Comparison of ENCODE assay signal across 28 cellular contexts in genomic region chr3:194329566-194329965, GRCh38. TPM values are rescaled to one million over a fixed set of nuclear protein-coding genes. Genes with fewer than 3 reads are reported as not detected.
A peak's percentile ranks its signal among the peaks of the same experiment; 100 is the strongest.
DNase-seq lines count a peak whose midpoint lies in the region; ATAC-seq, FAIRE-seq and TF ChIP-seq lines count a peak whose summit lies in the region.
"Had no signal": no experiment of that assay in that cellular context is flagged by ENCODE, and none has a peak within 500 bp of the region (broad histone marks: within the 10 kb centered on the region; RNA-seq: fewer than 3 reads in every experiment).

No MANE protein-coding gene starts in this region.

- 92% methylated on average over 2 of the region's 9 CpGs; no CpG with 5 or more reads in 1 of the 2 experiments for WGBS in IMR-90 (ENCODE audit: extremely low coverage in 2 of 2, insufficient read length in 1 of 2), 2 experiments
- WGBS in small intestine, 3 donors, result 27 to 64% (median 39%) methylated on average over 9 of the region's 9 CpGs

- no peak overlapping the region for H4K91ac ChIP-seq in IMR-90 (ENCODE audit: insufficient read depth, low read depth, low read length)

- no peaks in the 10 kb centered on the region for H3K36me3 ChIP-seq in IMR-90 (ENCODE audit: control insufficient read depth, insufficient read depth, low read length)
- no peaks in the 10 kb centered on the region for H3K36me3 ChIP-seq in small intestine (ENCODE audit: control insufficient read depth in 2 of 2, insufficient read depth in 2 of 2, low read length in 2 of 2)

- no peak overlapping the region for H2BK120ac ChIP-seq in IMR-90 (ENCODE audit: low read depth, low read length)

- peak overlapping the region; percentile 44 for H2AFZ ChIP-seq in IMR-90 (replicated peaks; ENCODE audit: low read length, poor library complexity)
- H2AFZ ChIP-seq: GM23338 had no signal

- no peak overlapping the region for H2BK15ac ChIP-seq in IMR-90 (ENCODE audit: low read depth, low read length)

- peaks cover 3% of the 10 kb centered on the region; the same call in 1 of the 2 replicates for H4K20me1 ChIP-seq in IMR-90 (ENCODE audit: insufficient read depth, low read length)

- intact Hi-C loops in IMR-90 (cut with micrococcal nuclease), result no loop called here

- no TSS peak for BruUV-seq in IMR-90 (replicated peaks; lab: Mats Ljungman, UMichigan)

- no peak overlapping the region for H4K5ac ChIP-seq in IMR-90 (ENCODE audit: low read depth, low read length)

- FAIRE-seq in small intestine (lab: Jason Lieb, UNC), result no peak

- ATAC-seq in IMR-90 (ENCODE audit: low read depth), result no peak
- ATAC-seq in GM18517 (IDR thresholded peaks at IDR 0.05; ENCODE audit: unreplicated experiment), result no peak
- ATAC-seq: GM23338, PC-3 had no signal

- peaks cover 0 to 8% of the 10 kb centered on the region in 2 experiments; a peak in 1 of 4 replicates for H3K79me1 ChIP-seq in IMR-90 (ENCODE audit: low read depth in 1 of 2, low read length in 2 of 2)

- H2AK9ac ChIP-seq in IMR-90 (replicated peaks; ENCODE audit: low read depth, low read length, poor library complexity), result no peak overlapping the region

- H2AK5ac ChIP-seq in IMR-90 (ENCODE audit: low read depth, low read length), result peak overlapping the region; percentile 11; the same call in 1 of the 2 replicates

- H3K56ac ChIP-seq in IMR-90 (ENCODE audit: extremely low read depth, insufficient read depth, low read length), result no peak overlapping the region

- CTCF ChIA-PET in IMR-90 (lab: Yijun Ruan, JAX), result interaction anchor here (1.0 kb wide), 1 partner anchor 14 kb away, joined by 3 read pairs; no protein-coding TSS in a partner anchor
- CTCF ChIA-PET in RWPE1 (lab: Yijun Ruan, JAX), result interaction anchor here (1.5 kb wide), 1 partner anchor 14 kb away, joined by 6 read pairs; no protein-coding TSS in a partner anchor

- dilution Hi-C loops in IMR-90 (cut with HindIII; ENCODE audit: low sequenced_read_pairs, unreplicated experiment), result no loop called here

- TF ChIP-seq CTCF in IMR-90 (conservative IDR thresholded peaks at IDR 0.05; ENCODE audit: low read depth, low read length) (no peak), RWPE1 (conservative IDR thresholded peaks at IDR 0.05; ENCODE audit: low read depth) (no peak)

- H3K27ac ChIP-seq in IMR-90 (ENCODE audit: insufficient read depth, low read length) (no peak overlapping the region), RWPE1 (peak overlapping the region; percentile 92), small intestine (ENCODE audit: low read depth in 1 of 2, low read length in 1 of 2) (no peak overlapping the region)
- H3K27ac ChIP-seq: KMS-11 had no signal

- in situ Hi-C loops in IMR-90 (cut with MboI; ENCODE audit: low sequenced_read_pairs), result loop anchor here (25.0 kb wide), 1 partner anchor 533 kb away; no protein-coding TSS in a partner anchor

- H3K4ac ChIP-seq in IMR-90 (ENCODE audit: low read depth, low read length), result no peak overlapping the region

- H2BK5ac ChIP-seq in IMR-90 (ENCODE audit: low read depth, low read length, poor library complexity, severe bottlenecking), result no peak overlapping the region

- H3K27me3 ChIP-seq in IMR-90 (ENCODE audit: control insufficient read depth, insufficient read depth, low read length) (no peaks in the 10 kb centered on the region), small intestine (ENCODE audit: control insufficient read depth in 2 of 2, insufficient read depth in 2 of 2, low read length in 2 of 2) (peaks cover 0 to 4% of the 10 kb centered on the region in 2 donors)

- H2BK20ac ChIP-seq in IMR-90 (ENCODE audit: low read depth, low read length), result no peak overlapping the region

- H3K4me3 ChIP-seq in IMR-90 (ENCODE audit: insufficient read depth, low read depth, low read length) (no peak overlapping the region), small intestine (ENCODE audit: low read depth in 1 of 2, low read length in 2 of 2) (no peak overlapping the region)
- H3K4me3 ChIP-seq: GM23338 had no signal

- no peak for DNase-seq in IMR-90
- DNase-seq in RWPE1 (ENCODE audit: low spot score), result no peak
- DNase-seq in myocyte (ENCODE audit: low read depth), result peak; percentile 88
- DNase-seq in small intestine, result peak; percentile 32
- no peak for DNase-seq in NCI-H526 (lab: John Stamatoyannopoulos, UW)
- no peak for DNase-seq in NCI-H526 treated with DMSO at 0.1 percent for 48 hours (lab: John Stamatoyannopoulos, UW)
- DNase-seq: C1 segment of cervical spinal cord; CD4-positive, alpha-beta memory T cell; COR-L47; DMS53; HCEC 1CT; NCI-H1092 treated with DMSO at 0.1 percent for 48 hours; NCI-H1436; NCI-H187 treated with DMSO at 0.1 percent for 48 hours; NCI-H2171 treated with DMSO at 0.1 percent for 48 hours; NCI-H345; NCI-H510A treated with DMSO at 0.1 percent for 48 hours; NCI-H774; PC-3; SIG-M5; SK-N-SH had no signal

- H3K9me3 ChIP-seq in IMR-90 (ENCODE audit: control insufficient read depth, insufficient read depth, low read length) (no peaks in the 10 kb centered on the region), small intestine (ENCODE audit: control insufficient read depth, low read depth) (no peaks in the 10 kb centered on the region)
- H3K9me3 ChIP-seq: SK-N-SH had no signal

- H3K4me1 ChIP-seq in IMR-90 (ENCODE audit: control insufficient read depth, insufficient read depth, low read length) (peaks cover 10% of the 10 kb centered on the region), small intestine (ENCODE audit: control insufficient read depth in 2 of 2, insufficient read depth in 1 of 2, low read depth in 1 of 2, low read length in 1 of 2) (no peaks in the 10 kb centered on the region)

- H3K9me1 ChIP-seq in IMR-90 (ENCODE audit: insufficient read depth, low read length), result peaks cover 24% of the 10 kb centered on the region

- H3K18ac ChIP-seq in IMR-90 (ENCODE audit: low read depth, low read length), result no peak overlapping the region

- H3K9ac ChIP-seq in IMR-90 (ENCODE audit: low read depth, low read length), result no peak overlapping the region
- H3K9ac ChIP-seq: KMS-11, SK-N-SH had no signal

- POLR2A ChIA-PET in IMR-90 (lab: Charles Lee; ENCODE audit: unreplicated experiment), result no interaction called here
- POLR2A ChIA-PET in RWPE1 (lab: Yijun Ruan, JAX; ENCODE audit: low non-redundant PET), result no interaction called here

- no peak for TF ChIP-seq RAD21 in IMR-90 (IDR thresholded peaks at IDR 0.05; ENCODE audit: low read length)

- no peak overlapping the region for H3K14ac ChIP-seq in IMR-90 (replicated peaks; ENCODE audit: low read depth, low read length)

- no peak overlapping the region for H3K4me2 ChIP-seq in IMR-90 (ENCODE audit: low read depth, low read length)
- H3K4me2 ChIP-seq: GM23338, KMS-11, SK-N-SH had no signal

- no peak overlapping the region for H4K8ac ChIP-seq in IMR-90 (ENCODE audit: low read depth in 2 of 2, low read length in 2 of 2)

- H3K23ac ChIP-seq in IMR-90 (ENCODE audit: low read depth, low read length), result no peak overlapping the region

- no peak for TF ChIP-seq POLR2A in IMR-90 (IDR thresholded peaks at IDR 0.05; ENCODE audit: low read depth, low read length)

TF ChIP-seq in IMR-90, 13 proteins besides CTCF, POLR2A, EP300 and RAD21:
- TF ChIP-seq RFX5 (IDR thresholded peaks at IDR 0.05; ENCODE audit: low read depth, low read length) (no peak), MAFK (IDR thresholded peaks at IDR 0.05; ENCODE audit: low read depth, low read length) (no peak), FOS (IDR thresholded peaks at IDR 0.05; ENCODE audit: low read depth, low read length) (no peak), CHD1 (IDR thresholded peaks at IDR 0.05; ENCODE audit: low read depth, low read length) (no peak), MXI1 (IDR thresholded peaks at IDR 0.05; ENCODE audit: borderline replicate concordance, low read depth, low read length) (no peak), MAZ (IDR thresholded peaks at IDR 0.05; ENCODE audit: borderline replicate concordance, low read depth, low read length) (no peak), SMC3 (IDR thresholded peaks at IDR 0.05; ENCODE audit: low read depth, low read length) (no peak), RCOR1 (IDR thresholded peaks at IDR 0.05; ENCODE audit: insufficient replicate concordance, low read length) (no peak), CEBPB (IDR thresholded peaks at IDR 0.05; ENCODE audit: low read depth, low read length) (no peak), BHLHE40 (IDR thresholded peaks at IDR 0.05; ENCODE audit: low read depth, low read length) (no peak), NFE2L2 (IDR thresholded peaks at IDR 0.05; ENCODE audit: low read depth, low read length) (no peak)
- TF ChIP-seq, protein P1, sequence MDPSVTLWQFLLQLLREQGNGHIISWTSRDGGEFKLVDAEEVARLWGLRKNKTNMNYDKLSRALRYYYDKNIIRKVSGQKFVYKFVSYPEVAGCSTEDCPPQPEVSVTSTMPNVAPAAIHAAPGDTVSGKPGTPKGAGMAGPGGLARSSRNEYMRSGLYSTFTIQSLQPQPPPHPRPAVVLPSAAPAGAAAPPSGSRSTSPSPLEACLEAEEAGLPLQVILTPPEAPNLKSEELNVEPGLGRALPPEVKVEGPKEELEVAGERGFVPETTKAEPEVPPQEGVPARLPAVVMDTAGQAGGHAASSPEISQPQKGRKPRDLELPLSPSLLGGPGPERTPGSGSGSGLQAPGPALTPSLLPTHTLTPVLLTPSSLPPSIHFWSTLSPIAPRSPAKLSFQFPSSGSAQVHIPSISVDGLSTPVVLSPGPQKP (IDR thresholded peaks at IDR 0.05; ENCODE audit: borderline replicate concordance, low read depth, low read length), result no peak
- TF ChIP-seq, protein P2, sequence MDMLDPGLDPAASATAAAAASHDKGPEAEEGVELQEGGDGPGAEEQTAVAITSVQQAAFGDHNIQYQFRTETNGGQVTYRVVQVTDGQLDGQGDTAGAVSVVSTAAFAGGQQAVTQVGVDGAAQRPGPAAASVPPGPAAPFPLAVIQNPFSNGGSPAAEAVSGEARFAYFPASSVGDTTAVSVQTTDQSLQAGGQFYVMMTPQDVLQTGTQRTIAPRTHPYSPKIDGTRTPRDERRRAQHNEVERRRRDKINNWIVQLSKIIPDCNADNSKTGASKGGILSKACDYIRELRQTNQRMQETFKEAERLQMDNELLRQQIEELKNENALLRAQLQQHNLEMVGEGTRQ (IDR thresholded peaks at IDR 0.05; ENCODE audit: low read depth, low read length), result no peak

RNA-seq across cellular contexts. Expression of gene CPN2, which starts 21.6 kb away (rescaled TPM):
- total RNA-seq in IMR-90 (2012; rRNA removed) (not detected in 2 replicates), myocyte (not detected in 2 replicates)
- polyA plus RNA-seq in IMR-90 (2012; rRNA removed) (0.07 TPM in 2 replicates), small intestine (not detected)
- 0.10 TPM in 1 of 2 replicates, not detected in the other for polyA plus RNA-seq in IMR-90 (2012; cell fraction: cytosol; rRNA removed)
- polyA plus RNA-seq in IMR-90 (2012; cell fraction: nucleus; rRNA removed; ENCODE audit: low replicate concordance), result 0.11 and 0.21 TPM in 2 replicates
- not detected for polyA plus RNA-seq in myocyte (2012)
- total RNA-seq: A673; CD4-positive, alpha-beta memory T cell; Daoy; G401 had no signal
- polyA plus RNA-seq: CD4-positive, alpha-beta memory T cell; IgD-negative memory B cell; SK-N-SH had no signal

RNA-seq across cellular contexts. Expression of gene LRRC15, which starts 40.0 kb away (rescaled TPM):
- 2.5 and 3.3 TPM in 2 replicates for total RNA-seq in IMR-90 (2012; rRNA removed)
- polyA plus RNA-seq in IMR-90 (2012; rRNA removed), result 9.0 and 9.7 TPM in 2 replicates
- 3.9 and 6.9 TPM in 2 replicates for polyA plus RNA-seq in IMR-90 (2012; cell fraction: cytosol; rRNA removed)
- 4.2 TPM in 2 replicates for polyA plus RNA-seq in IMR-90 (2012; cell fraction: nucleus; rRNA removed; ENCODE audit: low replicate concordance)
- 0.16 TPM in 1 of 2 replicates, not detected in the other for total RNA-seq in myocyte
- 0.13 TPM for polyA plus RNA-seq in myocyte (2012)
- polyA plus RNA-seq in small intestine, result under 1 TPM in 1 of 3 donors, not detected in 2; 0.01 TPM
- total RNA-seq: A673; CD4-positive, alpha-beta memory T cell had no signal
- polyA plus RNA-seq: CD4-positive, alpha-beta memory T cell; IgD-negative memory B cell had no signal

Comparison
In these comparisons a context has a peak if more than half of its experiments do, and no peak if none do; other contexts are left out.
1. DNase-seq: peak in myocyte (single experiment) and small intestine (single experiment); none in IMR-90 (single experiment), RWPE1 (single experiment), NCI-H526 (0 of 2) and NCI-H526 treated with DMSO at 0.1 percent for 48 hours (single experiment).